ENCODE assay signal across 9 cellular contexts in the genomic region with DNA sequence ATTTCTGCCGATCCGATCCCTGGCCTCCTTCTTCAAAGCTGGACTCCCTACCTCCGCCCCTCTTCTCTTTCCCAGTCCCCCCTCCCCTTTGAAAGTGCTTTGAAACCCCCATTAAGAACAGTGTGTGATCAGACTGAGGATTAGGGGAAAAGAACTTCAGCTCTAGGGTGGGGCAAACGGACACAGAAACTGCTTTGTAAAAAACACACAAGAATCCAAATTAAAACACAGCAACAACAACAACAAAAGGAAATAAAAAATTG. TPM values are rescaled to one million over a fixed set of nuclear protein-coding genes. Genes with fewer than 3 reads are reported as not detected.
DNase-seq lines count a peak whose midpoint lies in the region; FAIRE-seq and TF ChIP-seq lines count a peak whose summit lies in the region.
"Had no signal": no experiment of that assay in that cellular context is flagged by ENCODE, and none has a peak within 500 bp of the region (broad histone marks: within the 10 kb centered on the region; RNA-seq: fewer than 3 reads in every experiment).

No MANE protein-coding gene starts in this region.

- H3K27me3 ChIP-seq in astrocyte (ENCODE audit: insufficient read depth, low read length) (no peaks in the 10 kb centered on the region), keratinocyte (ENCODE audit: control insufficient read depth, extremely low read depth, insufficient read depth, low read length) (no peaks in the 10 kb centered on the region)

- H3K9ac ChIP-seq in astrocyte (ENCODE audit: low read length): peak overlapping the region; percentile 100
- peak overlapping the region; percentile 93 for H3K9ac ChIP-seq in keratinocyte (ENCODE audit: control insufficient read depth, extremely low read depth, insufficient read depth, low read length)

- no peak overlapping the region for H2AFZ ChIP-seq in astrocyte (ENCODE audit: low read depth, low read length)
- no peak overlapping the region for H2AFZ ChIP-seq in keratinocyte (ENCODE audit: control insufficient read depth, low read length)

- H3K79me2 ChIP-seq in astrocyte (ENCODE audit: insufficient read depth, low read length) (peaks cover 63% of the 10 kb centered on the region), keratinocyte (ENCODE audit: control insufficient read depth, insufficient read depth, low read length) (peaks cover 62% of the 10 kb centered on the region)

- H3K4me2 ChIP-seq in astrocyte (ENCODE audit: low read length) (peak overlapping the region; percentile 98), keratinocyte (ENCODE audit: control insufficient read depth, extremely low read depth, insufficient read depth, low read depth, low read length) (peak overlapping the region; percentile 73)

- H3K4me3 ChIP-seq in astrocyte (ENCODE audit: insufficient read depth, low read depth, low read length): peak overlapping the region; percentile 95
- H3K4me3 ChIP-seq in keratinocyte (ENCODE audit: control insufficient read depth in 2 of 3, extremely low read depth in 1 of 3, insufficient read depth in 2 of 3, low read depth in 1 of 3, low read length in 3 of 3): peak overlapping the region; percentile 78 to 86 (median 80)

- H3K4me3 Mint-ChIP-seq in astrocyte (ENCODE audit: unreplicated experiment) (no peak overlapping the region), CD14-positive monocyte (no peak overlapping the region)

- dilution Hi-C loops in keratinocyte (cut with MboI; ENCODE audit: extremely low pct_ligation_motif_present, low sequenced_read_pairs): no loop called here

- peaks cover 18% of the 10 kb centered on the region for H3K4me1 Mint-ChIP-seq in astrocyte (ENCODE audit: low read depth, unreplicated experiment)
- H3K4me1 Mint-ChIP-seq in CD14-positive monocyte: peaks cover 26% of the 10 kb centered on the region

- H3K4me1 ChIP-seq in astrocyte (ENCODE audit: insufficient read depth, low read length) (peaks cover 18% of the 10 kb centered on the region), keratinocyte (ENCODE audit: control insufficient read depth, extremely low read depth, insufficient read depth, low read length) (peaks cover 26% of the 10 kb centered on the region)

- H3K27ac ChIP-seq in astrocyte (ENCODE audit: low read depth, low read length) (peak overlapping the region; percentile 94), keratinocyte (ENCODE audit: control insufficient read depth, insufficient read depth, low read length) (peak overlapping the region; percentile 85), substantia nigra (ENCODE audit: low read depth, low read length, poor library complexity, severe bottlenecking) (peak overlapping the region; percentile 94)

- H4K20me1 ChIP-seq in astrocyte (ENCODE audit: insufficient read depth, low read length) (peaks cover 55% of the 10 kb centered on the region), keratinocyte (ENCODE audit: control insufficient read depth, extremely low read depth, insufficient read depth, low read length) (peaks cover 1% of the 10 kb centered on the region)

- H3K9me3 ChIP-seq in astrocyte (ENCODE audit: insufficient read depth, low read depth, low read length) (no peaks in the 10 kb centered on the region), keratinocyte (ENCODE audit: control insufficient read depth, low read depth, low read length) (no peaks in the 10 kb centered on the region)

- H3K27ac Mint-ChIP-seq in astrocyte (ENCODE audit: unreplicated experiment): no peak overlapping the region
- no peak overlapping the region for H3K27ac Mint-ChIP-seq in CD14-positive monocyte

- FAIRE-seq in astrocyte (lab: Jason Lieb, UNC) (no peak), keratinocyte (lab: Jason Lieb, UNC) (no peak), RCC 7860 (lab: Jason Lieb, UNC) (no peak)
- FAIRE-seq: colon had no signal

- peak; percentile 37 for DNase-seq in HT1080 (ENCODE audit: low read depth)
- DNase-seq in astrocyte (ENCODE audit: low read depth): peak; percentile 39
- DNase-seq in keratinocyte (ENCODE audit: low read depth, low spot score): no peak
- DNase-seq in substantia nigra (lab: John Stamatoyannopoulos, UW): peak in 1 of 49 donors; percentile 28
- no peak for DNase-seq in SHP77 treated with DMSO at 0.1 percent for 48 hours (lab: John Stamatoyannopoulos, UW)
- DNase-seq in CD14-positive monocyte (ENCODE audit: low spot score): no peak
- DNase-seq in NCI-H2107 (lab: John Stamatoyannopoulos, UW): no peak
- DNase-seq in RCC 7860 (ENCODE audit: low spot score): no peak

- intact Hi-C loops in CD14-positive monocyte (cut with micrococcal nuclease): no loop called here

- H3K36me3 ChIP-seq in astrocyte (ENCODE audit: insufficient read depth, low read length) (peaks cover 15% of the 10 kb centered on the region), keratinocyte (ENCODE audit: control insufficient read depth in 2 of 2, extremely low read depth in 1 of 2, insufficient read depth in 2 of 2, low read length in 2 of 2) (peaks cover 5 to 8% of the 10 kb centered on the region in 2 experiments)

- H3K9me3 Mint-ChIP-seq in astrocyte (ENCODE audit: unreplicated experiment) (no peaks in the 10 kb centered on the region), CD14-positive monocyte (peaks cover 0 to 3% (median 0%) of the 10 kb centered on the region in 7 donors)

- no peaks in the 10 kb centered on the region for H3K9me1 ChIP-seq in keratinocyte (ENCODE audit: control insufficient read depth, extremely low read depth, insufficient read depth, low read length)

- H3K36me3 Mint-ChIP-seq in astrocyte (ENCODE audit: low read depth, unreplicated experiment): peaks cover 17% of the 10 kb centered on the region
- H3K36me3 Mint-ChIP-seq in CD14-positive monocyte: peaks cover 0 to 4% of the 10 kb centered on the region in 2 donors

- H3K27me3 Mint-ChIP-seq in astrocyte (ENCODE audit: low read depth, unreplicated experiment) (no peaks in the 10 kb centered on the region), CD14-positive monocyte (ENCODE audit: low read depth in 3 of 3) (peaks cover 16 to 28% (median 23%) of the 10 kb centered on the region in 3 donors)

- TF ChIP-seq CTCF in astrocyte (IDR thresholded peaks at IDR 0.05; ENCODE audit: insufficient read depth, low read depth, low read length): no peak
- TF ChIP-seq CTCF in keratinocyte (optimal IDR thresholded peaks at IDR 0.05 in 1 of 3, IDR thresholded peaks at IDR 0.05 in 1 of 3, conservative IDR thresholded peaks at IDR 0.05 in 1 of 3; ENCODE audit: extremely low read depth in 1 of 3, insufficient read depth in 2 of 3, low read length in 3 of 3): no peak
- TF ChIP-seq CTCF in CD14-positive monocyte (IDR thresholded peaks at IDR 0.05): no peak

RNA-seq across cellular contexts. Expression of a gene that starts 1.4 kb away (rescaled TPM):
- total RNA-seq in HT1080 (2014; rRNA removed; shearing (Covaris generic)): 30.9 and 45.6 TPM in 2 replicates
- polyA plus RNA-seq in HT1080 (2015; cell fraction: cytosol; rRNA removed): 80.9 and 94.5 TPM in 2 replicates
- 67.0 and 71.9 TPM in 2 replicates for polyA plus RNA-seq in HT1080 (2015; cell fraction: nucleus; rRNA removed)
- total RNA-seq in astrocyte: 56.2 and 57.7 TPM in 2 replicates
- 15.3 to 40.6 TPM (median 28.4 TPM) in 3 replicates for polyA plus RNA-seq in keratinocyte
- polyA plus RNA-seq in keratinocyte (2011; ENCODE audit: low read depth): 5.3 TPM
- 22.0 and 26.3 TPM in 2 replicates for polyA plus RNA-seq in keratinocyte (2011; cell fraction: cytosol; rRNA removed)
- 33.7 and 34.9 TPM in 2 replicates for polyA plus RNA-seq in keratinocyte (2011; cell fraction: nucleus; rRNA removed)
- 11.2 and 21.1 TPM in 2 replicates for polyA plus RNA-seq in keratinocyte (2012; ENCODE audit: low replicate concordance)
- polyA minus RNA-seq in keratinocyte: 23.6 to 29.2 TPM (median 27.0 TPM) in 3 replicates
- 14.8 TPM for polyA minus RNA-seq in keratinocyte (2011; cell fraction: cytosol; rRNA and poly(A)+ RNA removed)
- polyA minus RNA-seq in keratinocyte (2011; cell fraction: nucleus; rRNA and poly(A)+ RNA removed): 14.0 and 22.3 TPM in 2 replicates
- polyA plus RNA-seq in CD14-positive monocyte: under 1 TPM; 0.26 to 0.73 TPM

Comparison
In these comparisons a context has a peak if more than half of its experiments do, and no peak if none do; other contexts are left out.
1. DNase-seq: peak in HT1080 (single experiment) and astrocyte (single experiment); none in keratinocyte (single experiment), SHP77 treated with DMSO at 0.1 percent for 48 hours (single experiment), CD14-positive monocyte (single experiment), NCI-H2107 (single experiment) and RCC 7860 (single experiment).
2. Peak in every context shown above with its lines, with median percentiles within 50 percentile points of each other: H3K27ac ChIP-seq.